Comparison of ENCODE assay signal across 9 cellular contexts in genomic region chr5:15499528-15500325, GRCh38. TPM values are rescaled to one million over a fixed set of nuclear protein-coding genes. Genes with fewer than 3 reads are reported as not detected.
A peak's percentile ranks its signal among the peaks of the same experiment; 100 is the strongest.
DNase-seq lines count a peak whose midpoint lies in the region; ATAC-seq, FAIRE-seq and TF ChIP-seq lines count a peak whose summit lies in the region.
"Had no signal": no experiment of that assay in that cellular context is flagged by ENCODE, and none has a peak within 500 bp of the region (broad histone marks: within the 10 kb centered on the region; RNA-seq: fewer than 3 reads in every experiment).

Gene FBXL7 (plus strand): TSS chr5:15500180.

- peak within 1 kb of the TSS; percentile 28 for H3K27ac ChIP-seq in WERI-Rb-1
- H3K27ac ChIP-seq in pancreas = no peak within 1 kb of the TSS

- DNase-seq in Ammon's horn (ENCODE audit: low spot score) (peak; percentile 82), WERI-Rb-1 (peak; percentile 87), cardiac septum (ENCODE audit: low spot score) (peak; percentile 92), pancreas (peak in 4 of 6 donors; percentile 19 to 68 (median 48)), natural killer cell (no peak)

- no peaks in the 10 kb centered on the region for H3K9me3 ChIP-seq in WERI-Rb-1 (ENCODE audit: severe bottlenecking)
- H3K9me3 ChIP-seq in pancreas = no peaks in the 10 kb centered on the region

- H3K36me3 Mint-ChIP-seq in natural killer cell = peaks cover 7% of the 10 kb centered on the region
- H3K36me3 Mint-ChIP-seq: memory B cell had no signal

- H3K36me3 ChIP-seq in WERI-Rb-1 = no peaks in the 10 kb centered on the region
- H3K36me3 ChIP-seq in pancreas = no peaks in the 10 kb centered on the region

- ATAC-seq in HG02642 (IDR thresholded peaks at IDR 0.05; ENCODE audit: poor library complexity, unreplicated experiment) (peak; percentile 75), pancreas (peak in 3 of 4 donors; percentile 78 to 82 (median 81)), natural killer cell (no peak), HG03457 (IDR thresholded peaks at IDR 0.05; ENCODE audit: unreplicated experiment) (no peak), GM21786 (IDR thresholded peaks at IDR 0.05; ENCODE audit: unreplicated experiment) (no peak)

- H3K4me3 Mint-ChIP-seq in natural killer cell = no peak within 1 kb of the TSS
- H3K4me3 Mint-ChIP-seq: memory B cell had no signal

- no peaks in the 10 kb centered on the region for H3K4me1 ChIP-seq in pancreas

- intact Hi-C loops in cardiac septum (cut with DNase I) (loop anchor here (5.0 kb wide), 3 partner anchors 293 to 323 kb away; no protein-coding TSS in a partner anchor), pancreas (cut with DNase I) (no loop called here), natural killer cell (cut with micrococcal nuclease) (no loop called here)

- TF ChIP-seq CTCF in WERI-Rb-1 (IDR thresholded peaks at IDR 0.05; ENCODE audit: low read depth, low read length) = peak; percentile 37; the same call in 1 of the 2 replicates
- TF ChIP-seq CTCF in pancreas (IDR thresholded peaks at IDR 0.05) = no peak
- no peak for TF ChIP-seq CTCF in natural killer cell (IDR thresholded peaks at IDR 0.05)

- no peaks in the 10 kb centered on the region for H3K4me1 Mint-ChIP-seq in natural killer cell
- H3K4me1 Mint-ChIP-seq: memory B cell had no signal

- no peak for FAIRE-seq in pancreas (lab: Jason Lieb, UNC)

- no peaks in the 10 kb centered on the region for H3K27me3 ChIP-seq in WERI-Rb-1 (ENCODE audit: insufficient read depth, low read depth, severe bottlenecking)
- peaks cover 0 to 15% (median 1%) of the 10 kb centered on the region in 4 donors for H3K27me3 ChIP-seq in pancreas

- peaks cover 18 to 19% of the 10 kb centered on the region in 2 donors for H3K27me3 Mint-ChIP-seq in natural killer cell (ENCODE audit: low read depth in 2 of 2)

- WGBS in pancreas, 2 donors = 0 to 1% methylated on average over 43 to 61 of the region's 61 CpGs

- H3K4me3 ChIP-seq in WERI-Rb-1 (ENCODE audit: low read depth, low read length) = peak within 1 kb of the TSS; percentile 95
- peak within 1 kb of the TSS; percentile 7 to 37 (median 21) for H3K4me3 ChIP-seq in pancreas

- peaks cover 8% of the 10 kb centered on the region in 2 donors for H3K9me3 Mint-ChIP-seq in natural killer cell

- H3K27ac Mint-ChIP-seq in natural killer cell = no peak within 1 kb of the TSS
- H3K27ac Mint-ChIP-seq: memory B cell had no signal

RNA-seq across cellular contexts. Expression of gene FBXL7, which starts in this region (rescaled TPM):
- total RNA-seq in cardiac septum (26.2 TPM), pancreas (1 to 10 TPM in 3 of 6 donors, under 1 TPM in 3; 0.35 to 2.4 (median 1.1) TPM), natural killer cell (not detected)
- 1 to 10 TPM; 1.2 TPM for polyA plus RNA-seq in pancreas

Comparison
In these comparisons a context has a peak if more than half of its experiments do, and no peak if none do; other contexts are left out.
1. ATAC-seq: peak in HG02642 (single experiment) and pancreas (3 of 4); none in natural killer cell (0 of 3), HG03457 (single experiment) and GM21786 (single experiment).